19 cellular contexts compared by ENCODE assay signal in genomic region chr1:59900640-59901039, GRCh38. TPM values are rescaled to one million over a fixed set of nuclear protein-coding genes. Genes with fewer than 3 reads are reported as not detected.
DNase-seq lines count a peak whose midpoint lies in the region; ATAC-seq and TF ChIP-seq lines count a peak whose summit lies in the region.
"Had no signal": no experiment of that assay in that cellular context is flagged by ENCODE, and none has a peak within 500 bp of the region (broad histone marks: within the 10 kb centered on the region; RNA-seq: fewer than 3 reads in every experiment).

No MANE protein-coding gene starts in this region.

- DNase-seq in MCF 10A (ENCODE audit: unreplicated experiment) (peak; percentile 32), breast epithelium (ENCODE audit: low spot score in 2 of 2) (no peak), SK-N-SH (peak; percentile 7), glomerular visceral epithelial cell (ENCODE audit: extremely low spot score) (peak; percentile 6), putamen (ENCODE audit: low spot score) (no peak), Karpas-422 (no peak), COR-L47 (lab: John Stamatoyannopoulos, UW) (no peak)
- DNase-seq: activated CD4-positive, CD25-positive, alpha-beta regulatory T cell treated with anti-CD3 and anti-CD28 coated beads, Interleukin-2, amount 50 U/mL, for 72 hours; activated naive CD8-positive, alpha-beta T cell treated with anti-CD3 and anti-CD28 coated beads for 36 hours; C1 segment of cervical spinal cord; colonic mucosa; DMS53; KBM-7; PC-9; stimulated activated CD4-positive, alpha-beta T cell treated with anti-CD3 and anti-CD28 coated beads, Interleukin-12 subunit alpha, Interleukin-12 subunit beta, amount 100 ng/mL, for 4 hours; uterus had no signal

- H4K20me1 ChIP-seq in SK-N-SH (ENCODE audit: insufficient read depth) (no peaks in the 10 kb centered on the region), Karpas-422 (ENCODE audit: insufficient read depth, low read depth, low read length) (no peaks in the 10 kb centered on the region)

- H3K4me1 Mint-ChIP-seq in MCF 10A (ENCODE audit: insufficient read depth, unreplicated experiment): peaks cover 6% of the 10 kb centered on the region
- H3K4me1 Mint-ChIP-seq: activated naive CD8-positive, alpha-beta T cell treated with anti-CD3 and anti-CD28 coated beads for 36 hours had no signal

- H3K4me2 ChIP-seq in SK-N-SH (no peak overlapping the region), Karpas-422 (ENCODE audit: low read depth, low read length, poor library complexity, severe bottlenecking) (no peak overlapping the region)
- H3K4me2 ChIP-seq: A549, PC-9 had no signal

- no peak overlapping the region for H3K27ac Mint-ChIP-seq in MCF 10A (ENCODE audit: low read depth, unreplicated experiment)
- H3K27ac Mint-ChIP-seq: activated naive CD8-positive, alpha-beta T cell treated with anti-CD3 and anti-CD28 coated beads for 36 hours; activated T-helper 1 cell treated with anti-CD3 and anti-CD28 coated beads, Interleukin-12 subunit alpha, Interleukin-12 subunit beta, Interleukin-2, Interleukin-4 antibody, amounts not matched to agents 30 ng/mL and 10 ng/mL and 1 ng/mL, durations not matched to agents 14 hours and 24 hours and 36 hours had no signal

- H3K27ac ChIP-seq in breast epithelium (no peak overlapping the region), SK-N-SH (ENCODE audit: low read depth in 2 of 2, low read length in 1 of 2) (no peak overlapping the region), Karpas-422 (ENCODE audit: low read length) (no peak overlapping the region)
- H3K27ac ChIP-seq: A549, colonic mucosa, PC-9, uterus had no signal

- H3K4me3 Mint-ChIP-seq in MCF 10A (ENCODE audit: unreplicated experiment): no peak overlapping the region
- H3K4me3 Mint-ChIP-seq: activated naive CD8-positive, alpha-beta T cell treated with anti-CD3 and anti-CD28 coated beads for 36 hours; activated T-helper 1 cell treated with anti-CD3 and anti-CD28 coated beads, Interleukin-12 subunit alpha, Interleukin-12 subunit beta, Interleukin-2, Interleukin-4 antibody, amounts not matched to agents 30 ng/mL and 10 ng/mL and 1 ng/mL, durations not matched to agents 14 hours and 24 hours and 36 hours had no signal

- H3K27me3 ChIP-seq in breast epithelium (no peaks in the 10 kb centered on the region), SK-N-SH (ENCODE audit: insufficient read depth) (no peaks in the 10 kb centered on the region), Karpas-422 (ENCODE audit: low read length) (no peaks in the 10 kb centered on the region)
- H3K27me3 ChIP-seq: colonic mucosa, uterus had no signal

- WGBS in SK-N-SH (ENCODE audit: low lambda C conversion rate): 88% methylated on average over 2 of the region's 2 CpGs

- TF ChIP-seq RAD21 in SK-N-SH (IDR thresholded peaks at IDR 0.05; ENCODE audit: low read length): no peak

- POLR2A ChIA-PET in MCF 10A (lab: Yijun Ruan, JAX): no interaction called here
- POLR2A ChIA-PET in SK-N-SH (lab: Yijun Ruan, JAX): no interaction called here

- BruUV-seq in MCF 10A (replicated peaks; lab: Mats Ljungman, UMichigan): no TSS peak

- no peaks in the 10 kb centered on the region for H3K9me3 ChIP-seq in breast epithelium
- H3K9me3 ChIP-seq in SK-N-SH: no peaks in the 10 kb centered on the region
- no peaks in the 10 kb centered on the region for H3K9me3 ChIP-seq in Karpas-422 (ENCODE audit: low read length)
- H3K9me3 ChIP-seq: A549, colonic mucosa, uterus had no signal

- no peaks in the 10 kb centered on the region for H3K36me3 Mint-ChIP-seq in MCF 10A (ENCODE audit: insufficient read depth, unreplicated experiment)

- no peak for TF ChIP-seq POLR2A in breast epithelium (IDR thresholded peaks at IDR 0.05)

- H3K9ac ChIP-seq in SK-N-SH (no peak overlapping the region), Karpas-422 (ENCODE audit: low read length) (no peak overlapping the region)

- H3K36me3 ChIP-seq in breast epithelium: no peaks in the 10 kb centered on the region
- no peaks in the 10 kb centered on the region for H3K36me3 ChIP-seq in SK-N-SH (replicated peaks in 1 of 2; ENCODE audit: control insufficient read depth in 1 of 2, insufficient read depth in 2 of 2, low read length in 1 of 2)
- H3K36me3 ChIP-seq in Karpas-422 (ENCODE audit: insufficient read depth, low read length): no peaks in the 10 kb centered on the region
- H3K36me3 ChIP-seq: colonic mucosa, uterus had no signal

- CTCF ChIA-PET in MCF 10A (lab: Yijun Ruan, JAX): interaction anchor here (1.2 to 4.6 kb wide), 5 partner anchors 10 to 49 kb away, joined by 3 to 66 read pairs (median 4); no protein-coding TSS in a partner anchor
- CTCF ChIA-PET in SK-N-SH (lab: Yijun Ruan, JAX): interaction anchor here (0.6 to 12.8 kb wide), 3 partner anchors 31 to 50 kb away, joined by 3 to 193 read pairs (median 26); no protein-coding TSS in a partner anchor

- H3K27me3 Mint-ChIP-seq in MCF 10A (ENCODE audit: insufficient read depth, unreplicated experiment): peaks cover 13% of the 10 kb centered on the region
- H3K27me3 Mint-ChIP-seq: activated naive CD8-positive, alpha-beta T cell treated with anti-CD3 and anti-CD28 coated beads for 36 hours had no signal

- H2AFZ ChIP-seq in SK-N-SH (ENCODE audit: low read depth) (no peak overlapping the region), Karpas-422 (ENCODE audit: low read length) (no peak overlapping the region)
- H2AFZ ChIP-seq: PC-9 had no signal

- no peak overlapping the region for H3K4me3 ChIP-seq in breast epithelium
- H3K4me3 ChIP-seq in SK-N-SH (ENCODE audit: low read depth in 2 of 2, low read length in 1 of 2): no peak overlapping the region
- H3K4me3 ChIP-seq in Karpas-422 (ENCODE audit: low read length): no peak overlapping the region
- H3K4me3 ChIP-seq: A549, colonic mucosa, PC-9, uterus had no signal

- intact Hi-C loops in MCF 10A (cut with micrococcal nuclease): no loop called here
- intact Hi-C loops in breast epithelium (cut with DNase I; ENCODE audit: low total_unique reads): no loop called here

- no peak for TF ChIP-seq CTCF in MCF 10A (IDR thresholded peaks at IDR 0.05; ENCODE audit: unreplicated experiment)
- no peak for TF ChIP-seq CTCF in breast epithelium (IDR thresholded peaks at IDR 0.05)
- peak; percentile 18; the same call in 1 of the 2 replicates for TF ChIP-seq CTCF in SK-N-SH (IDR thresholded peaks at IDR 0.05)

- no peaks in the 10 kb centered on the region for H3F3A ChIP-seq in SK-N-SH (replicated peaks; ENCODE audit: insufficient read depth)

- TF ChIP-seq EP300 in SK-N-SH (IDR thresholded peaks at IDR 0.05; ENCODE audit: borderline replicate concordance in 1 of 2, low read depth in 1 of 2, low read length in 1 of 2): no peak

- H3K9me2 ChIP-seq in SK-N-SH (no peaks in the 10 kb centered on the region), Karpas-422 (replicated peaks; ENCODE audit: insufficient read depth, low read length) (no peaks in the 10 kb centered on the region)

- no peak for ATAC-seq in GM19395 (IDR thresholded peaks at IDR 0.05; ENCODE audit: unreplicated experiment)
- ATAC-seq: A549 had no signal

- no peaks in the 10 kb centered on the region for H3K9me3 Mint-ChIP-seq in MCF 10A (ENCODE audit: unreplicated experiment)
- H3K9me3 Mint-ChIP-seq: activated naive CD8-positive, alpha-beta T cell treated with anti-CD3 and anti-CD28 coated beads for 36 hours; activated T-helper 1 cell treated with anti-CD3 and anti-CD28 coated beads, Interleukin-12 subunit alpha, Interleukin-12 subunit beta, Interleukin-2, Interleukin-4 antibody, amounts not matched to agents 30 ng/mL and 10 ng/mL and 1 ng/mL, durations not matched to agents 14 hours and 24 hours and 36 hours had no signal

- H3K79me2 ChIP-seq in SK-N-SH (ENCODE audit: insufficient read depth): no peaks in the 10 kb centered on the region
- H3K79me2 ChIP-seq in Karpas-422 (ENCODE audit: low read length): no peaks in the 10 kb centered on the region

- H3K4me1 ChIP-seq in breast epithelium (no peaks in the 10 kb centered on the region), SK-N-SH (ENCODE audit: control insufficient read depth in 1 of 2, insufficient read depth in 2 of 2, low read depth in 1 of 2, low read length in 1 of 2) (no peaks in the 10 kb centered on the region), Karpas-422 (ENCODE audit: low read length) (no peaks in the 10 kb centered on the region)
- H3K4me1 ChIP-seq: A549, uterus had no signal

TF ChIP-seq in SK-N-SH, 30 proteins besides CTCF, POLR2A, EP300 and RAD21:
- TF ChIP-seq REST (IDR thresholded peaks at IDR 0.05; ENCODE audit: low read depth, low read length) (no peak), NFIC (IDR thresholded peaks at IDR 0.05; ENCODE audit: borderline replicate concordance) (0 out of 2 replicates have a peak, but pooled peaks have one; percentile 13)
TF ChIP-seq in SK-N-SH: peak in this region for 1.

RNA-seq across cellular contexts. Expression of gene CYP2J2, which starts 25.9 kb away (rescaled TPM):
- 0.25 and 0.42 TPM in 2 replicates for total RNA-seq in MCF 10A (2022)
- 10 to 100 TPM in 1 of 3 donors, 1 to 10 TPM in 1, under 1 TPM in 1; 0.16 to 12.8 (median 8.3) TPM for total RNA-seq in breast epithelium
- 1.1 and 1.2 TPM in 2 replicates for polyA plus RNA-seq in SK-N-SH (2012; rRNA removed)
- 0.85 and 0.94 TPM in 2 replicates for polyA plus RNA-seq in SK-N-SH (2012; cell fraction: cytosol; rRNA removed)
- polyA plus RNA-seq in SK-N-SH (2012; cell fraction: nucleus; rRNA removed): 2.1 and 2.9 TPM in 2 replicates
- not detected in 2 replicates for total RNA-seq in Karpas-422 (2014; rRNA removed; shearing (Covaris generic); ENCODE audit: low replicate concordance)

Comparison
In these comparisons a context has a peak if more than half of its experiments do, and no peak if none do; other contexts are left out.
1. DNase-seq: peak in MCF 10A (single experiment), SK-N-SH (single experiment) and glomerular visceral epithelial cell (single experiment); none in breast epithelium (0 of 2), putamen (single experiment), Karpas-422 (single experiment) and COR-L47 (single experiment).